ENCODE assay signal across 1 cellular context in genomic region chr22:38506118-38506962, GRCh38.
A peak's percentile ranks its signal among the peaks of the same experiment; 100 is the strongest.
TF ChIP-seq lines count a peak whose summit lies in the region.

Gene DDX17, minus strand, starts transcription at chr22:38506311.

TF ChIP-seq in K562, 482 proteins besides CTCF, POLR2A, EP300 and RAD21 (continued from another document and continues in another):
- TF ChIP-seq, protein P1, sequence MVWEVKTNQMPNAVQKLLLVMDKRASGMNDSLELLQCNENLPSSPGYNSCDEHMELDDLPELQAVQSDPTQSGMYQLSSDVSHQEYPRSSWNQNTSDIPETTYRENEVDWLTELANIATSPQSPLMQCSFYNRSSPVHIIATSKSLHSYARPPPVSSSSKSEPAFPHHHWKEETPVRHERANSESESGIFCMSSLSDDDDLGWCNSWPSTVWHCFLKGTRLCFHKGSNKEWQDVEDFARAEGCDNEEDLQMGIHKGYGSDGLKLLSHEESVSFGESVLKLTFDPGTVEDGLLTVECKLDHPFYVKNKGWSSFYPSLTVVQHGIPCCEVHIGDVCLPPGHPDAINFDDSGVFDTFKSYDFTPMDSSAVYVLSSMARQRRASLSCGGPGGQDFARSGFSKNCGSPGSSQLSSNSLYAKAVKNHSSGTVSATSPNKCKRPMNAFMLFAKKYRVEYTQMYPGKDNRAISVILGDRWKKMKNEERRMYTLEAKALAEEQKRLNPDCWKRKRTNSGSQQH (CRISPR knock-in tag; IDR thresholded peaks at IDR 0.05), result peak; percentile 14; the same call in 1 of the 2 replicates
- TF ChIP-seq IRF1 (CRISPR knock-in tag; IDR thresholded peaks at IDR 0.05; ENCODE audit: borderline replicate concordance) (no peak), ELF4 (CRISPR knock-in tag; IDR thresholded peaks at IDR 0.05) (no peak), ZNF311 (CRISPR knock-in tag; IDR thresholded peaks at IDR 0.05) (peak; percentile 68; the same call in 1 of the 2 replicates), POLR2H (tag; IDR thresholded peaks at IDR 0.05; ENCODE audit: low read depth) (peak; percentile 87), ZHX1 (conservative IDR thresholded peaks at IDR 0.05; ENCODE audit: low read length) (0 out of 2 replicates have a peak, but pooled peaks have one; percentile 38), CREM (IDR thresholded peaks at IDR 0.05; ENCODE audit: low read depth) (peak; percentile 70), HMG20A (CRISPR knock-in tag; conservative IDR thresholded peaks at IDR 0.05) (no peak), ZNF354B (CRISPR knock-in tag; IDR thresholded peaks at IDR 0.05) (no peak), ILK (tag; IDR thresholded peaks at IDR 0.05; ENCODE audit: borderline replicate concordance, low read depth) (no peak), ZNF384 (IDR thresholded peaks at IDR 0.05; ENCODE audit: low read depth, low read length) (no peak), ZNF263 (CRISPR knock-in tag; IDR thresholded peaks at IDR 0.05; ENCODE audit: borderline replicate concordance) (no peak), ZNF174 (CRISPR knock-in tag; IDR thresholded peaks at IDR 0.05) (no peak), E2F3 (CRISPR knock-in tag; IDR thresholded peaks at IDR 0.05) (peak; percentile 70; the same call in 1 of the 2 replicates), YY1 (IDR thresholded peaks at IDR 0.05; ENCODE audit: borderline replicate concordance in 1 of 3, control insufficient read depth in 1 of 3, extremely low read depth in 1 of 3, insufficient read depth in 3 of 3, insufficient read length in 1 of 3, insufficient replicate concordance in 2 of 3, low read depth in 1 of 3, low read length in 2 of 3) (peak; percentile 86 to 98 (median 95)), NUFIP1 (IDR thresholded peaks at IDR 0.05; ENCODE audit: partially characterized antibody) (no peak), TEAD1 (CRISPR knock-in tag; IDR thresholded peaks at IDR 0.05) (peak; percentile 80 to 96), THRA (IDR thresholded peaks at IDR 0.05) (no peak), GATA2 (CRISPR knock-in tag; IDR thresholded peaks at IDR 0.05) (peak; percentile 44; the same call in 1 of the 2 replicates), POLR2AphosphoS5 (IDR thresholded peaks at IDR 0.05; ENCODE audit: control insufficient read depth, insufficient read depth, low read depth, low read length) (0 out of 2 replicates have a peak, but pooled peaks have one; percentile 29), MTA1 (IDR thresholded peaks at IDR 0.05; ENCODE audit: borderline replicate concordance) (peak; percentile 95), ZNF140 (CRISPR knock-in tag; IDR thresholded peaks at IDR 0.05) (no peak), TCF15 (CRISPR knock-in tag; IDR thresholded peaks at IDR 0.05) (no peak), PHB (CRISPR knock-in tag; IDR thresholded peaks at IDR 0.05) (no peak), CHCHD3 (CRISPR knock-in tag; IDR thresholded peaks at IDR 0.05) (no peak), ZNF277 (CRISPR knock-in tag; IDR thresholded peaks at IDR 0.05; ENCODE audit: borderline replicate concordance) (no peak), NFE2 (IDR thresholded peaks at IDR 0.05; ENCODE audit: low read depth) (no peak), CTBP1 (IDR thresholded peaks at IDR 0.05; ENCODE audit: borderline replicate concordance) (peak; percentile 12; the same call in 1 of the 2 replicates), EZH2 (IDR thresholded peaks at IDR 0.05; ENCODE audit: borderline replicate concordance, low read depth, low read length) (no peak), RBBP5 (IDR thresholded peaks at IDR 0.05; ENCODE audit: borderline replicate concordance, insufficient read depth, low read length, poor library complexity, severe bottlenecking) (peak; percentile 13), CREB1 (IDR thresholded peaks at IDR 0.05) (no peak; the same call in 1 of the 2 replicates), CREB1 (CRISPR knock-in tag; IDR thresholded peaks at IDR 0.05) (peak; percentile 25; the same call in 1 of the 2 replicates), ZNF24 (IDR thresholded peaks at IDR 0.05) (peak; percentile 100), NCOA4 (IDR thresholded peaks at IDR 0.05; ENCODE audit: partially characterized antibody) (no peak), NR0B1 (IDR thresholded peaks at IDR 0.05; ENCODE audit: partially characterized antibody) (no peak), ZNF232 (CRISPR knock-in tag; IDR thresholded peaks at IDR 0.05) (no peak), ETS1 (conservative IDR thresholded peaks at IDR 0.05; ENCODE audit: control insufficient read depth, low read depth, low read length) (0 out of 2 replicates have a peak, but pooled peaks have one; percentile 33), MCM2 (IDR thresholded peaks at IDR 0.05; ENCODE audit: low read depth) (no peak), CBFA2T3 (IDR thresholded peaks at IDR 0.05) (no peak), TSC22D4 (tag; IDR thresholded peaks at IDR 0.05) (no peak), HSF4 (CRISPR knock-in tag; IDR thresholded peaks at IDR 0.05; ENCODE audit: borderline replicate concordance) (no peak), MTF1 (CRISPR knock-in tag; IDR thresholded peaks at IDR 0.05; ENCODE audit: borderline replicate concordance) (no peak), SMARCE1 (IDR thresholded peaks at IDR 0.05) (no peak)
- TF ChIP-seq, protein P2, sequence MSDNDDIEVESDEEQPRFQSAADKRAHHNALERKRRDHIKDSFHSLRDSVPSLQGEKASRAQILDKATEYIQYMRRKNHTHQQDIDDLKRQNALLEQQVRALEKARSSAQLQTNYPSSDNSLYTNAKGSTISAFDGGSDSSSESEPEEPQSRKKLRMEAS (CRISPR knock-in tag; IDR thresholded peaks at IDR 0.05), result no peak
- TF ChIP-seq, protein P3, sequence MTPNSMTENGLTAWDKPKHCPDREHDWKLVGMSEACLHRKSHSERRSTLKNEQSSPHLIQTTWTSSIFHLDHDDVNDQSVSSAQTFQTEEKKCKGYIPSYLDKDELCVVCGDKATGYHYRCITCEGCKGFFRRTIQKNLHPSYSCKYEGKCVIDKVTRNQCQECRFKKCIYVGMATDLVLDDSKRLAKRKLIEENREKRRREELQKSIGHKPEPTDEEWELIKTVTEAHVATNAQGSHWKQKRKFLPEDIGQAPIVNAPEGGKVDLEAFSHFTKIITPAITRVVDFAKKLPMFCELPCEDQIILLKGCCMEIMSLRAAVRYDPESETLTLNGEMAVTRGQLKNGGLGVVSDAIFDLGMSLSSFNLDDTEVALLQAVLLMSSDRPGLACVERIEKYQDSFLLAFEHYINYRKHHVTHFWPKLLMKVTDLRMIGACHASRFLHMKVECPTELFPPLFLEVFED (CRISPR knock-in tag; conservative IDR thresholded peaks at IDR 0.05), result no peak
- TF ChIP-seq, protein P4, sequence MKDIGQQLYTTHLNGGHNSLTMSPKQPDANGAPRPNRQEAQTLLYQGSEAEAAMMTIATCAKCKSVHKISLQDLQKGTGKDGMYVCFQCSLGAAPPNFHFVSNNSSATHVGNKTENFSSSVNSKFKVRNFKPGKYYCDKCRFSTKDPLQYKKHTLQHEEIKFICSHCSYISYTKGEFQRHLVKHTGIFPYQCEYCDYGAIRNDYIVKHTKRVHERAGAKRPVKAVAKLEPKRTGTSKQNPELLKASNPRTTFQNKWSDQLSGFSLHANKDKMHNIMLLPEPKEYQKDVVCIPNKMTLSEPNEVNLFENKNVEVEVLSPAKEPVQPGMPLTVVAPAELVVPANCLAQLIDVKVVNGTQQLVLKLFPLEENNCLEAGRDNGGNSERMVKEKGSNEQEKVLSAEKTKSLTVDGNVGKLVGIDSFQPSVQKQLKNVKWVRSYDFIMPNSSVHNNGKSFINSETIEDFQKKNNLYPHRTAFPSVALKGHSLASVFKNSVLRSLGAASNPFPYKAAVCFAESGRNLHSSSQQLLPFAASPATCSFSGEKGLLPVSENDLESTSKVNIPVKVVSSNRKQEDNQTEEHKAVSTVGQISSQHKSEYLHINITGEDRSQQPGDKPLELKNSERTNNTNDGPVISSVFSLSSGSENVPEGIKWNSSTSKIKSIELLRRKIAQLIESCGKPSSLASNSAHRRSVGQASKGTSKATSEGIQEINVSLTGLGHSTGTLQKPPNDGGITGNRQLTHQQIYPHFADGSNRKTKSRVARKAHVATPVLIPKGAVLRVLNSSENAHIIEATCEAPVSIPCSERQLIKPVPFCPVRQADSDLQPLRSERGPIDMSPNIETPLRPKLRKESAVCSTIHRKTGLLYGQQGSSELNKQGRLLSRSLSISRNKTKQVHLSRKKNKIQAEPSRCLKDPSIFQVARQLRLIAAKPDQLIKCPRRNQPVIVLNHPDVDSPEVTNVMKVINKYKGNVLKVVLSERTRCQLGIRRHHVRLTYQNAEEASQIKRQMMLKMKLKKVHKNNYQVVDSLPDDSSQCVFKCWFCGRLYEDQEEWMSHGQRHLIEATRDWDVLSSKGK (CRISPR knock-in tag; IDR thresholded peaks at IDR 0.05), result no peak
- TF ChIP-seq, protein P5, sequence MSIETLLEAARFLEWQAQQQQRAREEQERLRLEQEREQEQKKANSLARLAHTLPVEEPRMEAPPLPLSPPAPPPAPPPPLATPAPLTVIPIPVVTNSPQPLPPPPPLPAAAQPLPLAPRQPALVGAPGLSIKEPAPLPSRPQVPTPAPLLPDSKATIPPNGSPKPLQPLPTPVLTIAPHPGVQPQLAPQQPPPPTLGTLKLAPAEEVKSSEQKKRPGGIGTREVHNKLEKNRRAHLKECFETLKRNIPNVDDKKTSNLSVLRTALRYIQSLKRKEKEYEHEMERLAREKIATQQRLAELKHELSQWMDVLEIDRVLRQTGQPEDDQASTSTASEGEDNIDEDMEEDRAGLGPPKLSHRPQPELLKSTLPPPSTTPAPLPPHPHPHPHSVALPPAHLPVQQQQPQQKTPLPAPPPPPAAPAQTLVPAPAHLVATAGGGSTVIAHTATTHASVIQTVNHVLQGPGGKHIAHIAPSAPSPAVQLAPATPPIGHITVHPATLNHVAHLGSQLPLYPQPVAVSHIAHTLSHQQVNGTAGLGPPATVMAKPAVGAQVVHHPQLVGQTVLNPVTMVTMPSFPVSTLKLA (conservative IDR thresholded peaks at IDR 0.05), result peak in 1 of 2 experiments; percentile 1; a peak in 1 of 4 replicates
